ENCODE assay signal across 1 cellular context in genomic region chr20:59020938-59021551, GRCh38.
A peak's percentile ranks its signal among the peaks of the same experiment; 100 is the strongest.
TF ChIP-seq lines count a peak whose summit lies in the region.

No MANE protein-coding gene starts in this region.

TF ChIP-seq in K562, 482 proteins besides CTCF, POLR2A, EP300 and RAD21 (continued from another document and continues in another):
- TF ChIP-seq ZBTB34 (CRISPR knock-in tag; IDR thresholded peaks at IDR 0.05) (no peak), SIX5 (IDR thresholded peaks at IDR 0.05; ENCODE audit: borderline replicate concordance in 1 of 2, insufficient read depth in 1 of 2, low read depth in 1 of 2, low read length in 2 of 2) (no peak), HNRNPL (IDR thresholded peaks at IDR 0.05; ENCODE audit: low read depth, low read length) (no peak), ZNF263 (CRISPR knock-in tag; IDR thresholded peaks at IDR 0.05; ENCODE audit: borderline replicate concordance) (no peak), CBX1 (IDR thresholded peaks at IDR 0.05; ENCODE audit: low read depth) (no peak), HLTF (IDR thresholded peaks at IDR 0.05) (no peak), NR3C1 (CRISPR knock-in tag; IDR thresholded peaks at IDR 0.05) (no peak), TAF9B (IDR thresholded peaks at IDR 0.05; ENCODE audit: partially characterized antibody) (peak; percentile 64), LCOR (CRISPR knock-in tag; IDR thresholded peaks at IDR 0.05) (peak; percentile 21; the same call in 1 of the 2 replicates), PHF21A (IDR thresholded peaks at IDR 0.05; ENCODE audit: borderline replicate concordance, low read depth) (no peak), KAT2B (IDR thresholded peaks at IDR 0.05; ENCODE audit: low read depth, low read length) (no peak), HIVEP1 (CRISPR knock-in tag; IDR thresholded peaks at IDR 0.05) (no peak), UBTF (IDR thresholded peaks at IDR 0.05; ENCODE audit: borderline replicate concordance in 1 of 2, low read depth in 2 of 2, low read length in 2 of 2) (peak in 1 of 2 experiments; percentile 82; a peak in 1 of 4 replicates), CTBP1 (IDR thresholded peaks at IDR 0.05; ENCODE audit: borderline replicate concordance) (peak; percentile 14; the same call in 1 of the 2 replicates), SMARCC2 (IDR thresholded peaks at IDR 0.05; ENCODE audit: low read depth) (peak; percentile 98), SMAD3 (CRISPR knock-in tag; conservative IDR thresholded peaks at IDR 0.05) (0 out of 2 replicates have a peak, but pooled peaks have one; percentile 46), PKNOX1 (IDR thresholded peaks at IDR 0.05) (peak; percentile 89), ZNF699 (CRISPR knock-in tag; IDR thresholded peaks at IDR 0.05; ENCODE audit: insufficient replicate concordance) (no peak), GATA2 (CRISPR knock-in tag; IDR thresholded peaks at IDR 0.05) (peak; percentile 89), ZZZ3 (IDR thresholded peaks at IDR 0.05) (no peak), ZBED1 (IDR thresholded peaks at IDR 0.05) (no peak), ZNF165 (CRISPR knock-in tag; IDR thresholded peaks at IDR 0.05; ENCODE audit: borderline replicate concordance) (no peak), CHD7 (IDR thresholded peaks at IDR 0.05; ENCODE audit: low read depth, low read length) (no peak), ZNF174 (CRISPR knock-in tag; IDR thresholded peaks at IDR 0.05) (no peak), ZNF76 (CRISPR knock-in tag; IDR thresholded peaks at IDR 0.05; ENCODE audit: borderline replicate concordance) (no peak), AFF1 (IDR thresholded peaks at IDR 0.05; ENCODE audit: low read depth in 1 of 2, partially characterized antibody in 2 of 2) (peak in 1 of 2 experiments; percentile 72), ETV6 (IDR thresholded peaks at IDR 0.05; ENCODE audit: borderline replicate concordance in 1 of 2, low read depth in 2 of 2, low read length in 1 of 2) (peak in 1 of 2 experiments; percentile 16; a peak in 1 of 4 replicates), ETV6 (CRISPR knock-in tag; IDR thresholded peaks at IDR 0.05; ENCODE audit: borderline replicate concordance) (no peak), MBD1 (CRISPR knock-in tag; IDR thresholded peaks at IDR 0.05) (no peak), ATF7 (IDR thresholded peaks at IDR 0.05) (peak; percentile 42; the same call in 1 of the 2 replicates), HDAC8 (tag; IDR thresholded peaks at IDR 0.05) (no peak), RNF2 (IDR thresholded peaks at IDR 0.05) (peak; percentile 96), FOSL1 (tag; conservative IDR thresholded peaks at IDR 0.05) (peak; percentile 89), NR0B1 (IDR thresholded peaks at IDR 0.05; ENCODE audit: partially characterized antibody) (no peak), ZNF316 (IDR thresholded peaks at IDR 0.05) (peak; percentile 98), STAT5B (CRISPR knock-in tag; IDR thresholded peaks at IDR 0.05) (no peak), JUND (IDR thresholded peaks at IDR 0.05; ENCODE audit: borderline replicate concordance, low read depth, low read length) (peak; percentile 92), JUND (tag; IDR thresholded peaks at IDR 0.05; ENCODE audit: borderline replicate concordance, low read depth, low read length) (peak; percentile 91; the same call in 2 of the 3 replicates)
